16 cellular contexts compared by ENCODE assay signal in the genomic region with DNA sequence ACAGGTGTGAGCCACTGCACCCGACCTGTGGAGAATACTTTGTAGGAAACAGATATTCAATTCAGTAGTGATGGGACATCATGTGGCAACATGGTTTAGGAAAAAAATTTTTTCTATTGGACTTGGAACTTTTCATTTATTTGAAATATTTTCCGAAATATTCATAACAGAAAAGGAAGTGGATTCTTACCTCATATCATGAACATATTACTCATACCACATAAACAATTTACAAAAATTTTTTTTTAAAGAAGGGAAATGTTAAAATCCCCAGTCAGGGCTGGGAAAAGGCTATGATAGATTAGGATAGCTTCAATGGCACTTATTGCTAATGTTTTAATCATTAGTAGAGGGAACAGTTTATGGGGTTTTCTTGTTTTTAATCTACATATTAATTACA. TPM values are rescaled to one million over a fixed set of nuclear protein-coding genes. Genes with fewer than 3 reads are reported as not detected.
DNase-seq lines count a peak whose midpoint lies in the region; ATAC-seq and TF ChIP-seq lines count a peak whose summit lies in the region.
"Had no signal": no experiment of that assay in that cellular context is flagged by ENCODE, and none has a peak within 500 bp of the region (broad histone marks: within the 10 kb centered on the region; RNA-seq: fewer than 3 reads in every experiment).

No MANE protein-coding gene starts in this region.

- dilution Hi-C loops in IMR-90 (cut with HindIII; ENCODE audit: low sequenced_read_pairs, unreplicated experiment) = no loop called here

- no peaks in the 10 kb centered on the region for H4K20me1 ChIP-seq in IMR-90 (ENCODE audit: insufficient read depth, low read length)
- H4K20me1 ChIP-seq: BLaER1 treated with 17β-estradiol and CSF1 and Interleukin-3, amounts not matched to agents 10 nM and 100 nM had no signal

- no peaks in the 10 kb centered on the region for H3K4me1 ChIP-seq in IMR-90 (ENCODE audit: control insufficient read depth, insufficient read depth, low read length)
- H3K4me1 ChIP-seq: BLaER1 treated with 17β-estradiol and CSF1 and Interleukin-3, amounts not matched to agents 10 nM and 100 nM; HAP-1 had no signal

- no peak overlapping the region for H4K5ac ChIP-seq in IMR-90 (ENCODE audit: low read depth, low read length)

- POLR2A ChIA-PET in activated CD4-positive, alpha-beta T cell treated with anti-CD3 and anti-CD28 coated beads, Interleukin-2, amount 10 ng/mL, durations not matched to agents 7 days and 5 days (lab: Charles Lee) = interaction anchor here (0.6 kb wide), 1 partner anchor 519 kb away, joined by 3 read pairs; no protein-coding TSS in a partner anchor
- POLR2A ChIA-PET in IMR-90 (lab: Charles Lee; ENCODE audit: unreplicated experiment) = no interaction called here

- peaks cover 29% of the 10 kb centered on the region for H3K36me3 Mint-ChIP-seq in activated CD4-positive, alpha-beta T cell treated with anti-CD3 and anti-CD28 coated beads, Interleukin-2, amount 10 ng/mL, durations not matched to agents 24 days and 14 days (ENCODE audit: low read depth)
- peaks cover 25% of the 10 kb centered on the region for H3K36me3 Mint-ChIP-seq in activated CD4-positive, alpha-beta T cell treated with anti-CD3 and anti-CD28 coated beads, Interleukin-2, amount 10 ng/mL, durations not matched to agents 7 days and 5 days (ENCODE audit: low read depth)
- H3K36me3 Mint-ChIP-seq in type B pancreatic cell = peaks cover 17% of the 10 kb centered on the region
- peaks cover 11 to 23% (median 17%) of the 10 kb centered on the region in 3 donors for H3K36me3 Mint-ChIP-seq in immature natural killer cell

- BruUV-seq in IMR-90 (replicated peaks; lab: Mats Ljungman, UMichigan) = no TSS peak

- H3K9me1 ChIP-seq in IMR-90 (ENCODE audit: insufficient read depth, low read length) = no peaks in the 10 kb centered on the region

- H2BK5ac ChIP-seq in IMR-90 (ENCODE audit: low read depth, low read length, poor library complexity, severe bottlenecking) = no peak overlapping the region

- H3K27me3 ChIP-seq in IMR-90 (ENCODE audit: control insufficient read depth, insufficient read depth, low read length) = no peaks in the 10 kb centered on the region
- H3K27me3 ChIP-seq: BLaER1 treated with 17β-estradiol and CSF1 and Interleukin-3, amounts not matched to agents 10 nM and 100 nM had no signal

- TF ChIP-seq RAD21 in IMR-90 (IDR thresholded peaks at IDR 0.05; ENCODE audit: low read length) = no peak

- no peak overlapping the region for H2AK9ac ChIP-seq in IMR-90 (replicated peaks; ENCODE audit: low read depth, low read length, poor library complexity)

- peaks cover 4% of the 10 kb centered on the region for H3K9me3 ChIP-seq in IMR-90 (ENCODE audit: control insufficient read depth, insufficient read depth, low read length)
- H3K9me3 ChIP-seq: HAP-1 had no signal

- no peak overlapping the region for H2AK5ac ChIP-seq in IMR-90 (ENCODE audit: low read depth, low read length)

- H2BK20ac ChIP-seq in IMR-90 (ENCODE audit: low read depth, low read length) = no peak overlapping the region

- H3K4ac ChIP-seq in IMR-90 (ENCODE audit: low read depth, low read length) = no peak overlapping the region

- no peak overlapping the region for H3K9ac ChIP-seq in IMR-90 (ENCODE audit: low read depth, low read length)
- H3K9ac ChIP-seq: BLaER1 treated with 17β-estradiol and CSF1 and Interleukin-3, amounts not matched to agents 10 nM and 100 nM had no signal

- DNase-seq in activated CD4-positive, alpha-beta T cell treated with anti-CD3 and anti-CD28 coated beads, Interleukin-2, amount 10 ng/mL, durations not matched to agents 24 days and 14 days = no peak
- no peak for DNase-seq in activated CD4-positive, alpha-beta T cell treated with anti-CD3 and anti-CD28 coated beads, Interleukin-2, amount 10 ng/mL, durations not matched to agents 7 days and 5 days
- DNase-seq in CD1c-positive myeloid dendritic cell (ENCODE audit: extremely low spot score) (peak; percentile 5), IMR-90 (peak; percentile 43), fibroblast of pulmonary artery (ENCODE audit: low read depth) (peak; percentile 26), type B pancreatic cell (ENCODE audit: extremely low spot score, unreplicated experiment) (no peak), immature natural killer cell (no peak)
- no peak for DNase-seq in activated effector memory CD4-positive, alpha-beta T cell treated with anti-CD3 and anti-CD28 coated beads, Interleukin-2, amount 50 U/mL, for 16 hours
- DNase-seq: ACHN; Calu3; CD4-positive, alpha-beta T cell; DMS 273 treated with DMSO at 0.1 percent for 48 hours; DMS79; HFFc6 had no signal

- peak; percentile 45 for ATAC-seq in IMR-90 (ENCODE audit: low read depth)

- H4K8ac ChIP-seq in IMR-90 (ENCODE audit: low read depth in 2 of 2, low read length in 2 of 2) = no peak overlapping the region

- H3K79me1 ChIP-seq in IMR-90 (ENCODE audit: low read depth in 1 of 2, low read length in 2 of 2) = no peaks in the 10 kb centered on the region

- no peak overlapping the region for H3K56ac ChIP-seq in IMR-90 (ENCODE audit: extremely low read depth, insufficient read depth, low read length)

- no peaks in the 10 kb centered on the region for H3K9me3 Mint-ChIP-seq in activated CD4-positive, alpha-beta T cell treated with anti-CD3 and anti-CD28 coated beads, Interleukin-2, amount 10 ng/mL, durations not matched to agents 24 days and 14 days
- peaks cover 7% of the 10 kb centered on the region for H3K9me3 Mint-ChIP-seq in activated CD4-positive, alpha-beta T cell treated with anti-CD3 and anti-CD28 coated beads, Interleukin-2, amount 10 ng/mL, durations not matched to agents 7 days and 5 days
- H3K9me3 Mint-ChIP-seq in type B pancreatic cell = no peaks in the 10 kb centered on the region
- no peaks in the 10 kb centered on the region for H3K9me3 Mint-ChIP-seq in immature natural killer cell
- H3K9me3 Mint-ChIP-seq: CD4-positive, alpha-beta T cell; HFFc6 had no signal

- H3K27me3 Mint-ChIP-seq in activated CD4-positive, alpha-beta T cell treated with anti-CD3 and anti-CD28 coated beads, Interleukin-2, amount 10 ng/mL, durations not matched to agents 24 days and 14 days = no peaks in the 10 kb centered on the region
- H3K27me3 Mint-ChIP-seq in activated CD4-positive, alpha-beta T cell treated with anti-CD3 and anti-CD28 coated beads, Interleukin-2, amount 10 ng/mL, durations not matched to agents 7 days and 5 days = no peaks in the 10 kb centered on the region
- H3K27me3 Mint-ChIP-seq in type B pancreatic cell (no peaks in the 10 kb centered on the region), immature natural killer cell (ENCODE audit: low read depth in 3 of 3) (no peaks in the 10 kb centered on the region)
- H3K27me3 Mint-ChIP-seq: CD4-positive, alpha-beta T cell had no signal

- H3K4me3 ChIP-seq in IMR-90 (ENCODE audit: insufficient read depth, low read depth, low read length) (no peak overlapping the region), fibroblast of pulmonary artery (replicated peaks; ENCODE audit: low read depth, low read length) (no peak overlapping the region)
- H3K4me3 ChIP-seq: BLaER1 treated with 17β-estradiol and CSF1 and Interleukin-3, amounts not matched to agents 10 nM and 100 nM; HAP-1 had no signal

- no CpG with 5 or more reads among the region's 2 CpGs for WGBS in IMR-90 (ENCODE audit: extremely low coverage in 2 of 2, insufficient read length in 1 of 2), 2 experiments

- H3K18ac ChIP-seq in IMR-90 (ENCODE audit: low read depth, low read length) = no peak overlapping the region

- H3K23ac ChIP-seq in IMR-90 (ENCODE audit: low read depth, low read length) = no peak overlapping the region

- no peak overlapping the region for H3K14ac ChIP-seq in IMR-90 (replicated peaks; ENCODE audit: low read depth, low read length)

- H3K4me1 Mint-ChIP-seq in activated CD4-positive, alpha-beta T cell treated with anti-CD3 and anti-CD28 coated beads, Interleukin-2, amount 10 ng/mL, durations not matched to agents 24 days and 14 days = peaks cover 21% of the 10 kb centered on the region
- H3K4me1 Mint-ChIP-seq in activated CD4-positive, alpha-beta T cell treated with anti-CD3 and anti-CD28 coated beads, Interleukin-2, amount 10 ng/mL, durations not matched to agents 7 days and 5 days = peaks cover 2% of the 10 kb centered on the region
- H3K4me1 Mint-ChIP-seq in type B pancreatic cell (ENCODE audit: unreplicated experiment) (no peaks in the 10 kb centered on the region), immature natural killer cell (peaks cover 0 to 6% of the 10 kb centered on the region in 2 donors)

- TF ChIP-seq CTCF in IMR-90 (conservative IDR thresholded peaks at IDR 0.05; ENCODE audit: low read depth, low read length) = no peak
- TF ChIP-seq CTCF in fibroblast of pulmonary artery (IDR thresholded peaks at IDR 0.05; ENCODE audit: low read length, missing control alignments) = no peak
- no peak for TF ChIP-seq CTCF in type B pancreatic cell (conservative IDR thresholded peaks at IDR 0.05)

- CTCF ChIA-PET in activated CD4-positive, alpha-beta T cell treated with anti-CD3 and anti-CD28 coated beads, Interleukin-2, amount 10 ng/mL, durations not matched to agents 7 days and 5 days (lab: Charles Lee) = interaction anchor here (0.6 to 1.1 kb wide), 2 partner anchors 14 to 40 kb away, joined by 3 read pairs; no protein-coding TSS in a partner anchor
- CTCF ChIA-PET in IMR-90 (lab: Yijun Ruan, JAX) = no interaction called here

- no peak overlapping the region for H3K4me2 ChIP-seq in IMR-90 (ENCODE audit: low read depth, low read length)
- H3K4me2 ChIP-seq: BLaER1 treated with 17β-estradiol and CSF1 and Interleukin-3, amounts not matched to agents 10 nM and 100 nM had no signal

- no peak overlapping the region for H2BK15ac ChIP-seq in IMR-90 (ENCODE audit: low read depth, low read length)

- H2BK120ac ChIP-seq in IMR-90 (ENCODE audit: low read depth, low read length) = no peak overlapping the region

- H3K27ac Mint-ChIP-seq in activated CD4-positive, alpha-beta T cell treated with anti-CD3 and anti-CD28 coated beads, Interleukin-2, amount 10 ng/mL, durations not matched to agents 24 days and 14 days = peak overlapping the region; percentile 18
- H3K27ac Mint-ChIP-seq in activated CD4-positive, alpha-beta T cell treated with anti-CD3 and anti-CD28 coated beads, Interleukin-2, amount 10 ng/mL, durations not matched to agents 7 days and 5 days = no peak overlapping the region
- no peak overlapping the region for H3K27ac Mint-ChIP-seq in type B pancreatic cell
- no peak overlapping the region for H3K27ac Mint-ChIP-seq in immature natural killer cell
- H3K27ac Mint-ChIP-seq: CD4-positive, alpha-beta T cell; HFFc6 had no signal

- intact Hi-C loops in activated CD4-positive, alpha-beta T cell treated with anti-CD3 and anti-CD28 coated beads, Interleukin-2, amount 10 ng/mL, durations not matched to agents 24 days and 14 days (cut with micrococcal nuclease) = loop anchor here (1.0 to 10.0 kb wide), 3 partner anchors 23 to 672 kb away; no protein-coding TSS in a partner anchor
- intact Hi-C loops in IMR-90 (cut with micrococcal nuclease) = no loop called here

- H3K4me3 Mint-ChIP-seq in activated CD4-positive, alpha-beta T cell treated with anti-CD3 and anti-CD28 coated beads, Interleukin-2, amount 10 ng/mL, durations not matched to agents 24 days and 14 days = no peak overlapping the region
- no peak overlapping the region for H3K4me3 Mint-ChIP-seq in activated CD4-positive, alpha-beta T cell treated with anti-CD3 and anti-CD28 coated beads, Interleukin-2, amount 10 ng/mL, durations not matched to agents 7 days and 5 days
- H3K4me3 Mint-ChIP-seq in type B pancreatic cell (no peak overlapping the region), immature natural killer cell (no peak overlapping the region)
- H3K4me3 Mint-ChIP-seq: CD4-positive, alpha-beta T cell; HFFc6 had no signal

- TF ChIP-seq POLR2A in IMR-90 (IDR thresholded peaks at IDR 0.05; ENCODE audit: low read depth, low read length) = no peak

- H2AFZ ChIP-seq in IMR-90 (replicated peaks; ENCODE audit: low read length, poor library complexity) = no peak overlapping the region

- H3K36me3 ChIP-seq in IMR-90 (ENCODE audit: control insufficient read depth, insufficient read depth, low read length) = peaks cover 1% of the 10 kb centered on the region; the same call in 1 of the 2 replicates
- H3K36me3 ChIP-seq: HAP-1 had no signal

- in situ Hi-C loops in IMR-90 (cut with MboI; ENCODE audit: low sequenced_read_pairs) = no loop called here

- no peak overlapping the region for H4K91ac ChIP-seq in IMR-90 (ENCODE audit: insufficient read depth, low read depth, low read length)

- H3K27ac ChIP-seq in IMR-90 (ENCODE audit: insufficient read depth, low read length) = no peak overlapping the region
- H3K27ac ChIP-seq: BLaER1 treated with 17β-estradiol and CSF1 and Interleukin-3, amounts not matched to agents 10 nM and 100 nM had no signal

RNA-seq across cellular contexts. Expression of a gene that starts 6.8 kb away (rescaled TPM):
- total RNA-seq in activated CD4-positive, alpha-beta T cell treated with anti-CD3 and anti-CD28 coated beads, Interleukin-2, amount 10 ng/mL, durations not matched to agents 24 days and 14 days = 1.2 and 1.7 TPM in 2 replicates
- total RNA-seq in activated CD4-positive, alpha-beta T cell treated with anti-CD3 and anti-CD28 coated beads, Interleukin-2, amount 10 ng/mL, durations not matched to agents 7 days and 5 days = 1 to 10 TPM in 1 of 2 experiments, under 1 TPM in 1; 0.89 to 1.0 TPM
- total RNA-seq in IMR-90 (2012; rRNA removed) (under 0.01 TPM in 2 replicates), type B pancreatic cell (ENCODE audit: low replicate concordance) (0.46 and 0.55 TPM in 2 replicates)
- polyA plus RNA-seq in IMR-90 (2012; rRNA removed) (0.15 and 0.19 TPM in 2 replicates), immature natural killer cell (under 1 TPM in 1 of 3 donors, not detected in 2; 0.10 TPM)
- polyA plus RNA-seq in IMR-90 (2012; cell fraction: cytosol; rRNA removed) = 0.02 and 0.04 TPM in 2 replicates
- polyA plus RNA-seq in IMR-90 (2012; cell fraction: nucleus; rRNA removed; ENCODE audit: low replicate concordance) = 0.74 and 2.3 TPM in 2 replicates
- total RNA-seq: HFFc6 had no signal

Comparison
In these comparisons a context has a peak if more than half of its experiments do, and no peak if none do; other contexts are left out.
1. DNase-seq: peak in CD1c-positive myeloid dendritic cell (single experiment), IMR-90 (single experiment) and fibroblast of pulmonary artery (single experiment); none in activated CD4-positive, alpha-beta T cell treated with anti-CD3 and anti-CD28 coated beads, Interleukin-2, amount 10 ng/mL, durations not matched to agents 24 days and 14 days (single experiment), activated CD4-positive, alpha-beta T cell treated with anti-CD3 and anti-CD28 coated beads, Interleukin-2, amount 10 ng/mL, durations not matched to agents 7 days and 5 days (single experiment), activated effector memory CD4-positive, alpha-beta T cell treated with anti-CD3 and anti-CD28 coated beads, Interleukin-2, amount 50 U/mL, for 16 hours (single experiment), type B pancreatic cell (single experiment) and immature natural killer cell (0 of 3).